ENCODE assay signal across 23 cellular contexts in the genomic region with DNA sequence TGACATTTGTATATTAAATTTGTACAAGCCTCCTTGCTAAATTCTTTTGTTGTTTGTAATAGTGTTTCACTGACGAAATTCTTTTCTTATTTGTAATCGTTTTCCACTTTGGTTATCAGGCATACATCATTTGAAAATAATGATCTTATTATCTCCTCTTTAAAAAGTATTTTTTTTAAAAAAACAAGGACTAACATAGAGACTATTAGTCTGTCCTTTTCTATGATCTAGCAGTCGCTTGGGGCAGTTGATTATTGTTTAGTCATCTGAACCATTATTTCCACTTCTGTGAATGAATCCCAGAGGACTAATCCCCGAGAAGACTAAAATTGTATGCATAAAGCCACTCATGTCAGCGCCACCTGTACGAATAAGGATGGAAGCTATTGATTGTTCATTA. TPM values are rescaled to one million over a fixed set of nuclear protein-coding genes. Genes with fewer than 3 reads are reported as not detected.
"Had no signal": no experiment of that assay in that cellular context is flagged by ENCODE, and none has a peak within 500 bp of the region (broad histone marks: within the 10 kb centered on the region; RNA-seq: fewer than 3 reads in every experiment).

No MANE protein-coding gene starts in this region.

- H3K36me3 Mint-ChIP-seq: activated CD4-positive, alpha-beta memory T cell treated with anti-CD3 and anti-CD28 coated beads for 36 hours; activated CD8-positive, alpha-beta memory T cell treated with anti-CD3 and anti-CD28 coated beads, Interleukin-2, amount 10 ng/mL, durations not matched to agents 7 days and 5 days; natural killer cell treated with Interleukin-12 subunit alpha and Interleukin-12 subunit beta and Interleukin-15 and Interleukin-18, amount 100 ng/mL, for 72 hours had no signal

- DNase-seq: activated CD4-positive, alpha-beta memory T cell treated with anti-CD3 and anti-CD28 coated beads for 36 hours; activated CD4-positive, alpha-beta T cell treated with anti-CD3 and anti-CD28 coated beads for 48 hours; activated CD4-positive, CD25-positive, alpha-beta regulatory T cell; activated CD8-positive, alpha-beta memory T cell treated with anti-CD3 and anti-CD28 coated beads, Interleukin-2, amount 10 ng/mL, durations not matched to agents 7 days and 5 days; activated effector memory CD4-positive, alpha-beta T cell treated with anti-CD3 and anti-CD28 coated beads, Interleukin-2, amount 50 U/mL, for 16 hours; activated naive CD4-positive, alpha-beta T cell treated with anti-CD3 and anti-CD28 coated beads, Interleukin-2, amount 50 U/mL, for 16 hours; activated naive CD8-positive, alpha-beta T cell treated with anti-CD3 and anti-CD28 coated beads, Interleukin-2, amount 50 U/mL, for 24 hours; activated T-cell treated with anti-CD3 and anti-CD28 coated beads for 4 hours; anterior cingulate cortex; body of pancreas; effector CD4-positive, alpha-beta T cell; heart right ventricle; left ventricle myocardium inferior; ovary; spleen; stimulated activated CD4-positive, alpha-beta T cell treated with anti-CD3 and anti-CD28 coated beads, Interleukin-4, amount 100 ng/mL, for 1 hour; stimulated activated naive CD4-positive, alpha-beta T cell; T-helper 17 cell; testis; uterus had no signal

- H3K4me1 Mint-ChIP-seq: activated CD8-positive, alpha-beta memory T cell treated with anti-CD3 and anti-CD28 coated beads, Interleukin-2, amount 10 ng/mL, durations not matched to agents 7 days and 5 days; activated naive CD8-positive, alpha-beta T cell treated with anti-CD3 and anti-CD28 coated beads, Interleukin-2, amount 50 U/mL, for 24 hours had no signal

- H3K27ac ChIP-seq: body of pancreas, left ventricle myocardium inferior, ovary, prostate gland, spleen, testis, uterus had no signal

- ATAC-seq: activated CD8-positive, alpha-beta memory T cell treated with anti-CD3 and anti-CD28 coated beads, Interleukin-2, amount 10 ng/mL, durations not matched to agents 7 days and 5 days; activated naive CD8-positive, alpha-beta T cell treated with anti-CD3 and anti-CD28 coated beads, Interleukin-2, amount 50 U/mL, for 24 hours; body of pancreas; heart right ventricle; natural killer cell treated with Interleukin-12 subunit alpha and Interleukin-12 subunit beta and Interleukin-15 and Interleukin-18, amount 100 ng/mL, for 72 hours; T-helper 17 cell had no signal

- H3K36me3 ChIP-seq: ovary, prostate gland, spleen, uterus had no signal

- H3K27ac Mint-ChIP-seq: activated CD4-positive, alpha-beta memory T cell treated with anti-CD3 and anti-CD28 coated beads for 36 hours; activated CD8-positive, alpha-beta memory T cell treated with anti-CD3 and anti-CD28 coated beads, Interleukin-2, amount 10 ng/mL, durations not matched to agents 7 days and 5 days; activated naive CD8-positive, alpha-beta T cell treated with anti-CD3 and anti-CD28 coated beads, Interleukin-2, amount 50 U/mL, for 24 hours; natural killer cell treated with Interleukin-12 subunit alpha and Interleukin-12 subunit beta and Interleukin-15 and Interleukin-18, amount 100 ng/mL, for 72 hours; T-helper 17 cell had no signal

- H3K4me3 Mint-ChIP-seq: activated CD4-positive, alpha-beta memory T cell treated with anti-CD3 and anti-CD28 coated beads for 36 hours; activated CD8-positive, alpha-beta memory T cell treated with anti-CD3 and anti-CD28 coated beads, Interleukin-2, amount 10 ng/mL, durations not matched to agents 7 days and 5 days; activated naive CD8-positive, alpha-beta T cell treated with anti-CD3 and anti-CD28 coated beads, Interleukin-2, amount 50 U/mL, for 24 hours; natural killer cell treated with Interleukin-12 subunit alpha and Interleukin-12 subunit beta and Interleukin-15 and Interleukin-18, amount 100 ng/mL, for 72 hours; T-helper 17 cell had no signal

- H3K9me3 Mint-ChIP-seq: activated CD4-positive, alpha-beta memory T cell treated with anti-CD3 and anti-CD28 coated beads for 36 hours; activated naive CD8-positive, alpha-beta T cell treated with anti-CD3 and anti-CD28 coated beads, Interleukin-2, amount 50 U/mL, for 24 hours; natural killer cell treated with Interleukin-12 subunit alpha and Interleukin-12 subunit beta and Interleukin-15 and Interleukin-18, amount 100 ng/mL, for 72 hours had no signal

- H3K27me3 ChIP-seq: body of pancreas, heart right ventricle, ovary, spleen, testis, uterus had no signal

- H3K9me3 ChIP-seq: body of pancreas, heart right ventricle, left ventricle myocardium inferior, ovary, prostate gland, spleen, testis, uterus had no signal

- H3K4me1 ChIP-seq: body of pancreas, prostate gland, testis, uterus had no signal

- H3K4me3 ChIP-seq: body of pancreas, heart right ventricle, left ventricle myocardium inferior, ovary, prostate gland, spleen, testis, uterus had no signal

RNA-seq across cellular contexts. Expression of gene ADGRD1, which starts 11.5 kb away (rescaled TPM):
- total RNA-seq: epithelial cell of proximal tubule; natural killer cell treated with Interleukin-12 subunit alpha and Interleukin-12 subunit beta and Interleukin-15 and Interleukin-18, amount 100 ng/mL, for 72 hours had no signal
